ENCODE assay signal across 8 cellular contexts in the genomic region with DNA sequence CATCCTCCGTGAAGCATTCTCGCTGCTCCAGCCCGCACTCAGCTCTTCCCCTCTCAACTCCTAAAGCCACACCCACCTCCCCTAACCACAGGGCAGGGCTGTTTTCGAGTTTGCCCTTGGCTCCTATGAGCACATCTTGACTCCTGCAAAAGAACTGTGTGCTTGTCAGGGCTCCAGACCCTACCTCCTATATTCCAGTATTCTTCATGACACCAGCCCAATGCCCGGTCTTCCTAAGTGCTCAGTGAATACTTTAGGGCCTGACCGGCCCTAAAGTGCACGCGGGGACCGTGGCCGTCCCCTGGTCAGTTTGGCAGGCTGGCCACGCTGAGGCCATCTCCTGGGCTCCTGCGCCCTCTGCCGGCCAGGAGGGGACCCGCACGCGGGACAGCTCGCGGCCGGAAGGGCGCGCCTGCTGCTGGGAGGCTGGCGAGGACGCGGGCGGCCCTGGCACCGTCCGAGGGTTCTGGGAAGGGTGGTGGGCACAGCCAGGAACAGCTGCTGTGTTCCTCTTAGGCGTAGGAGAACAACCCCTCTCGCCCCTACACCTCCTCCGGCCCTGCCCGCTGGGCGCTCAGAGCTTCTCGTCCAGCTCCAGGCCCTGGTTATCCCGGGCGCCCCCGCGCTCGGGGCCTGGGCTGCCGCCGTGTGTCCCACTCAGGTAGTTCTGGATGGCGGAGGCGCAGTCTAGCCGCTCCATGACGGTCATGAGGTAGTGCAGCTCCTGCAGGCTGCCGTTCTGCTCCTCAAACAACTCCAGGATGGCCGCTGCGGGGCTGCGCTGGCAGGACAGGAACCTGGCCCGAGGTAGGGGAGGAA. TPM values are rescaled to one million over a fixed set of nuclear protein-coding genes. Genes with fewer than 3 reads are reported as not detected.
DNase-seq lines count a peak whose midpoint lies in the region; ATAC-seq, FAIRE-seq and TF ChIP-seq lines count a peak whose summit lies in the region.

No MANE protein-coding gene starts in this region.

- peak; percentile 14; the same call in 1 of the 2 replicates for TF ChIP-seq POLR2A in Raji (IDR thresholded peaks at IDR 0.05; ENCODE audit: insufficient read depth, low read depth, low read length)

- peak; percentile 82 for ATAC-seq in GM21360 (IDR thresholded peaks at IDR 0.05; ENCODE audit: unreplicated experiment)
- ATAC-seq in omental fat pad (ENCODE audit: low FRiP score) = peak; percentile 98

- DNase-seq in DMS114 treated with DMSO at 0.1 percent for 48 hours (lab: John Stamatoyannopoulos, UW; ENCODE audit: unreplicated experiment) = peak; percentile 76
- peak; percentile 82 for DNase-seq in HTR-8/SVneo (ENCODE audit: insufficient read length, low spot score)
- peak; percentile 80 for DNase-seq in activated naive CD4-positive, alpha-beta T cell treated with Interleukin-2 at 50 U/mL for 16 hours
- peak; percentile 76 for DNase-seq in glomerular visceral epithelial cell (ENCODE audit: extremely low spot score)
- DNase-seq in omental fat pad (ENCODE audit: low spot score) = peak; percentile 87
- peak; percentile 78 for DNase-seq in superior temporal gyrus (ENCODE audit: extremely low spot score)

- FAIRE-seq in HTR-8/SVneo (lab: Jason Lieb, UNC) = peak; percentile 57

- TF ChIP-seq CTCF in omental fat pad (IDR thresholded peaks at IDR 0.05) = peak in 2 of 3 donors; percentile 87 to 98

RNA-seq across cellular contexts. Expression of gene UNC5CL, which starts 11.0 kb away (rescaled TPM):
- 1 to 10 TPM in 1 of 4 donors, under 1 TPM in 3; 0.56 to 1.9 (median 0.80) TPM for total RNA-seq in omental fat pad

RNA-seq across cellular contexts. Expression of gene TSPO2, which starts 14.3 kb away (rescaled TPM):
- total RNA-seq in omental fat pad = not detected

RNA-seq across cellular contexts. Expression of gene APOBEC2, which starts 25.0 kb away (rescaled TPM):
- total RNA-seq in omental fat pad = not detected

RNA-seq across cellular contexts. Expression of gene OARD1, which starts 44.1 kb away (rescaled TPM):
- total RNA-seq in omental fat pad = 10 to 100 TPM in 2 of 4 donors, 1 to 10 TPM in 2; 7.2 to 19.5 (median 12.3) TPM

RNA-seq across cellular contexts. Expression of gene NFYA, which starts 44.8 kb away (rescaled TPM):
- 10 to 100 TPM; 16.3 to 25.9 (median 21.1) TPM for total RNA-seq in omental fat pad

Comparison
In these comparisons a context has a peak if more than half of its experiments do, and no peak if none do; other contexts are left out.
1. Peak in every context shown above with its lines: DNase-seq and ATAC-seq.